8 cellular contexts compared by ENCODE assay signal in the genomic region with DNA sequence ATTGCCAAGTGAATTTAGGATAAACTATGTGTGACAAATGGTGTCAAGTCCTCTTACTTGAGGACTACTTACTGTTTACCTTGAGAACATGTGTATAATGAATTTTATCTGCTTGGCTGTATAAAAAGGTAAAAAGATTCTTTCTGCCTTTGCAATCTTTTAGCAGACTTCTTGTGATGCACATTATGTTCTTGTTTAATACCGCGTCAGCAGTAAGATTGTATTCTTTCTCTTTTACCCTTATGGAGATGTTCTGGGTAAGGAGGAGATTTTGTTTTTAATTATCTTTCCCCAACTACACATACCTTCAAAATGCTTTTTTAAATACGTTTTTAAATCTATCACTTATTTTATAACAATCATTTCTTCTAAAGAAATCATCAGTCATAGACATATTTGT.
"Had no signal": no experiment of that assay in that cellular context is flagged by ENCODE, and none has a peak within 500 bp of the region (broad histone marks: within the 10 kb centered on the region; RNA-seq: fewer than 3 reads in every experiment).

No MANE protein-coding gene starts in this region.

- H3K27ac Mint-ChIP-seq: H9 had no signal

- H2AFZ ChIP-seq: GM23248 had no signal

- FAIRE-seq: H1, H54, HTR-8/SVneo had no signal

- H3K9ac ChIP-seq: GM23248, KMS-11 had no signal

- H3K4me3 Mint-ChIP-seq: H9 had no signal

- H3K4me2 ChIP-seq: KMS-11 had no signal

- H3K4me3 ChIP-seq: GM23248 had no signal

- H3K9me3 Mint-ChIP-seq: H9 had no signal

- H3K27ac ChIP-seq: GM23248, KMS-11 had no signal

- DNase-seq: GM23248, H9, HCEC 1CT, KBM-7 had no signal
